1 cellular context compared by ENCODE assay signal in the genomic region with DNA sequence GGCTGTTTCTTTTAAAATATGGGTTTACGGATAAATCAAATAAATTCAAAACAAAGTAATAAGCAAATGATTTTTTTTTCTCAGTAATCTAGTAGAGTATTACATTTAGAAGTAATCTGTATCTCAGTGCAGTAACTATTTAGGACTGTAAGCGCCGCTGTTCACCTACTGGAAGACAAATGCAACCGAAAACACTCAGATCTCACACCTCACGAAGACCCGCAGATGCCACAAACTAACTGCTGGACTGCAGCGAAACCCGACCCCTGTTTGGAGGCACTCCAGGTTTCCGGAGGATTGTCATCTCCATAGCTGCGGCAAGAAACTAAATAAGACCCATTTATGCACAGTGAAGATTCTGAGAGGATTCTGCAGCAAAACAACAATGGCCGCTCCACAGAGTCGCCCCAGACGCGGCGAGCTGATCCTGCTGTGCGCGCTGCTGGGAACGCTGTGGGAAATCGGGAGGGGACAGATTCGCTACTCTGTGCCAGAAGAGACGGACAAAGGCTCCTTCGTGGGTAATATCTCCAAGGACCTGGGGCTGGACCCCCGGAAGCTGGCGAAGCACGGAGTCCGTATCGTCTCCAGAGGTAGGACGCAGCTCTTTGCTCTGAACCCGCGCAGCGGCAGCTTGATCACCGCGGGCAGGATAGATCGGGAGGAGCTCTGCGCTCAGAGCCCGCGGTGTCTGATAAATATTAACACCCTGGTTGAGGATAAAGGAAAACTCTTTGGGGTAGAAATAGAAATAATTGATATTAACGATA.
TF ChIP-seq lines count a peak whose summit lies in the region.

A gene (plus strand): TSS at position 205 of the 770 bp plus-strand sequence. CDS start 181 bp downstream, at position 386.

TF ChIP-seq in neural cell, 6 proteins besides CTCF, POLR2A, EP300 and RAD21 (continued from another document):
- TF ChIP-seq, protein P1, sequence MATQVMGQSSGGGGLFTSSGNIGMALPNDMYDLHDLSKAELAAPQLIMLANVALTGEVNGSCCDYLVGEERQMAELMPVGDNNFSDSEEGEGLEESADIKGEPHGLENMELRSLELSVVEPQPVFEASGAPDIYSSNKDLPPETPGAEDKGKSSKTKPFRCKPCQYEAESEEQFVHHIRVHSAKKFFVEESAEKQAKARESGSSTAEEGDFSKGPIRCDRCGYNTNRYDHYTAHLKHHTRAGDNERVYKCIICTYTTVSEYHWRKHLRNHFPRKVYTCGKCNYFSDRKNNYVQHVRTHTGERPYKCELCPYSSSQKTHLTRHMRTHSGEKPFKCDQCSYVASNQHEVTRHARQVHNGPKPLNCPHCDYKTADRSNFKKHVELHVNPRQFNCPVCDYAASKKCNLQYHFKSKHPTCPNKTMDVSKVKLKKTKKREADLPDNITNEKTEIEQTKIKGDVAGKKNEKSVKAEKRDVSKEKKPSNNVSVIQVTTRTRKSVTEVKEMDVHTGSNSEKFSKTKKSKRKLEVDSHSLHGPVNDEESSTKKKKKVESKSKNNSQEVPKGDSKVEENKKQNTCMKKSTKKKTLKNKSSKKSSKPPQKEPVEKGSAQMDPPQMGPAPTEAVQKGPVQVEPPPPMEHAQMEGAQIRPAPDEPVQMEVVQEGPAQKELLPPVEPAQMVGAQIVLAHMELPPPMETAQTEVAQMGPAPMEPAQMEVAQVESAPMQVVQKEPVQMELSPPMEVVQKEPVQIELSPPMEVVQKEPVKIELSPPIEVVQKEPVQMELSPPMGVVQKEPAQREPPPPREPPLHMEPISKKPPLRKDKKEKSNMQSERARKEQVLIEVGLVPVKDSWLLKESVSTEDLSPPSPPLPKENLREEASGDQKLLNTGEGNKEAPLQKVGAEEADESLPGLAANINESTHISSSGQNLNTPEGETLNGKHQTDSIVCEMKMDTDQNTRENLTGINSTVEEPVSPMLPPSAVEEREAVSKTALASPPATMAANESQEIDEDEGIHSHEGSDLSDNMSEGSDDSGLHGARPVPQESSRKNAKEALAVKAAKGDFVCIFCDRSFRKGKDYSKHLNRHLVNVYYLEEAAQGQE (IDR thresholded peaks at IDR 0.05; ENCODE audit: borderline replicate concordance) = no peak
- TF ChIP-seq SMC3 (conservative IDR thresholded peaks at IDR 0.05; ENCODE audit: poor library complexity) (no peak), POLR2AphosphoS5 (IDR thresholded peaks at IDR 0.05) (no peak), TAF1 (IDR thresholded peaks at IDR 0.05; ENCODE audit: low read depth) (no peak)
